Comparison of ENCODE assay signal across 27 cellular contexts in the genomic region with DNA sequence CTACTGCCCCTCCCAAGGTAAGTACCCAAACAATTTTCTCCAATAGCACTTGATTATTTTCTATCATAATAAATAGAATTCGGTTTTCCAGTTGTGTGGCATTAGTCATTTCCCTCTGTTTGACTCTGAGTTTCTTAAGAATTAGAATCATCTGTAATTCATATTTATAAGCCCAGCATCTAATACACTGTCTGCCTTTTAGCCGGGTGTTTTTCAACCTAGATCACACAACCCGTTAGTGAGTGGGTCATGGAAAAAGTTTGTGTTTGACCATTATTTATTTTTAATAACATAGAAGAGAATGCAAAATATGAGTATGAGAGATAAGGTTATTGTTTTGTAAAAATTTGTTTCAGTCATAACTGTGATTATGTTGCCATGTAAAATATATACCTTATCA.
"Had no signal": no experiment of that assay in that cellular context is flagged by ENCODE, and none has a peak within 500 bp of the region (broad histone marks: within the 10 kb centered on the region; RNA-seq: fewer than 3 reads in every experiment).

No MANE protein-coding gene starts in this region.

- H3K27me3 ChIP-seq: dorsolateral prefrontal cortex, esophagus squamous epithelium, hepatocyte, left lung, neutrophil, tibial artery had no signal

- H3K4me1 Mint-ChIP-seq: activated naive CD4-positive, alpha-beta T cell treated with anti-CD3 and anti-CD28 coated beads, Interleukin-2, amount 10 ng/mL, durations not matched to agents 7 days and 5 days; immature natural killer cell; stimulated activated effector memory CD8-positive, alpha-beta T cell treated with anti-CD3 and anti-CD28 coated beads, Interleukin-12 subunit alpha, Interleukin-12 subunit beta, amount 100 ng/mL, for 72 hours; stimulated activated naive CD8-positive, alpha-beta T cell treated with anti-CD3 and anti-CD28 coated beads, Interleukin-15, amount 100 ng/mL, for 72 hours; T-helper 17 cell had no signal

- H3K4me3 ChIP-seq: dorsolateral prefrontal cortex, esophagus squamous epithelium, hepatocyte, left lung, tibial artery had no signal

- H3K36me3 ChIP-seq: esophagus squamous epithelium, left lung, neutrophil, tibial artery had no signal

- H3K36me3 Mint-ChIP-seq: activated CD4-positive, alpha-beta memory T cell treated with anti-CD3 and anti-CD28 coated beads for 36 hours; activated naive CD4-positive, alpha-beta T cell treated with anti-CD3 and anti-CD28 coated beads, Interleukin-2, amount 10 ng/mL, durations not matched to agents 7 days and 5 days; brain; immature natural killer cell; mesothelial cell of epicardium; natural killer cell treated with Interleukin-12 subunit alpha and Interleukin-12 subunit beta and Interleukin-15 and Interleukin-18, amount 100 ng/mL, for 72 hours; stimulated activated effector memory CD8-positive, alpha-beta T cell treated with anti-CD3 and anti-CD28 coated beads, Interleukin-12 subunit alpha, Interleukin-12 subunit beta, amount 100 ng/mL, for 72 hours had no signal

- H3K27me3 Mint-ChIP-seq: activated CD4-positive, alpha-beta memory T cell treated with anti-CD3 and anti-CD28 coated beads for 36 hours; activated naive CD4-positive, alpha-beta T cell treated with anti-CD3 and anti-CD28 coated beads, Interleukin-2, amount 10 ng/mL, durations not matched to agents 7 days and 5 days; brain; effector memory CD8-positive, alpha-beta T cell; natural killer cell treated with Interleukin-12 subunit alpha and Interleukin-12 subunit beta and Interleukin-15 and Interleukin-18, amount 100 ng/mL, for 72 hours; stimulated activated naive CD8-positive, alpha-beta T cell treated with anti-CD3 and anti-CD28 coated beads, Interleukin-15, amount 100 ng/mL, for 72 hours; T-helper 17 cell had no signal

- DNase-seq: activated CD4-positive, alpha-beta memory T cell treated with anti-CD3 and anti-CD28 coated beads for 36 hours; activated CD4-positive, alpha-beta T cell treated with anti-CD3 and anti-CD28 coated beads for 48 hours; activated effector memory CD4-positive, alpha-beta T cell treated with Interleukin-2 at 50 U/mL for 16 hours; activated naive CD4-positive, alpha-beta T cell treated with anti-CD3 and anti-CD28 coated beads, Interleukin-2, amount 10 ng/mL, durations not matched to agents 7 days and 5 days; activated T-cell treated with anti-CD3 and anti-CD28 coated beads, Interleukin-2, amount 50 U/mL, for 72 hours; caudate nucleus; dorsolateral prefrontal cortex; effector memory CD8-positive, alpha-beta T cell; esophagus squamous epithelium; foreskin melanocyte; immature natural killer cell; kidney glomerular epithelial cell; left lung; mammary epithelial cell; posterior cingulate gyrus; small intestine; stimulated activated CD4-positive, alpha-beta T cell treated with anti-CD3 and anti-CD28 coated beads, Interleukin-2, amount 100 ng/mL, for 24 hours; stimulated activated naive CD8-positive, alpha-beta T cell treated with anti-CD3 and anti-CD28 coated beads, Interleukin-15, amount 100 ng/mL, for 72 hours; SW 1271; T-helper 17 cell; tibial artery had no signal

- H3K27ac Mint-ChIP-seq: activated CD4-positive, alpha-beta memory T cell treated with anti-CD3 and anti-CD28 coated beads for 36 hours; activated naive CD4-positive, alpha-beta T cell treated with anti-CD3 and anti-CD28 coated beads, Interleukin-2, amount 10 ng/mL, durations not matched to agents 7 days and 5 days; activated T-cell treated with anti-CD3 and anti-CD28 coated beads, Interleukin-2, amount 50 U/mL, for 72 hours; effector memory CD8-positive, alpha-beta T cell; immature natural killer cell; natural killer cell treated with Interleukin-12 subunit alpha and Interleukin-12 subunit beta and Interleukin-15 and Interleukin-18, amount 100 ng/mL, for 72 hours; stimulated activated effector memory CD8-positive, alpha-beta T cell treated with anti-CD3 and anti-CD28 coated beads, Interleukin-12 subunit alpha, Interleukin-12 subunit beta, amount 100 ng/mL, for 72 hours; stimulated activated naive CD8-positive, alpha-beta T cell treated with anti-CD3 and anti-CD28 coated beads, Interleukin-15, amount 100 ng/mL, for 72 hours; T-helper 17 cell had no signal

- H3K4me1 ChIP-seq: esophagus squamous epithelium, left lung had no signal

- H3K9me3 Mint-ChIP-seq: activated naive CD4-positive, alpha-beta T cell treated with anti-CD3 and anti-CD28 coated beads, Interleukin-2, amount 10 ng/mL, durations not matched to agents 7 days and 5 days had no signal

- H3K27ac ChIP-seq: dorsolateral prefrontal cortex, esophagus squamous epithelium, hepatocyte, neutrophil, tibial artery had no signal

- H3K9me3 ChIP-seq: esophagus squamous epithelium, left lung, neutrophil, tibial artery had no signal

- H3K4me3 Mint-ChIP-seq: activated CD4-positive, alpha-beta memory T cell treated with anti-CD3 and anti-CD28 coated beads for 36 hours; activated naive CD4-positive, alpha-beta T cell treated with anti-CD3 and anti-CD28 coated beads, Interleukin-2, amount 10 ng/mL, durations not matched to agents 7 days and 5 days; activated T-cell treated with anti-CD3 and anti-CD28 coated beads, Interleukin-2, amount 50 U/mL, for 72 hours; effector memory CD8-positive, alpha-beta T cell; immature natural killer cell; mesothelial cell of epicardium; natural killer cell treated with Interleukin-12 subunit alpha and Interleukin-12 subunit beta and Interleukin-15 and Interleukin-18, amount 100 ng/mL, for 72 hours; stimulated activated effector memory CD8-positive, alpha-beta T cell treated with anti-CD3 and anti-CD28 coated beads, Interleukin-12 subunit alpha, Interleukin-12 subunit beta, amount 100 ng/mL, for 72 hours; stimulated activated naive CD8-positive, alpha-beta T cell treated with anti-CD3 and anti-CD28 coated beads, Interleukin-15, amount 100 ng/mL, for 72 hours; T-helper 17 cell had no signal
